ENCODE assay signal across 8 cellular contexts in genomic region chr9:134323741-134324358, GRCh38. TPM values are rescaled to one million over a fixed set of nuclear protein-coding genes. Genes with fewer than 3 reads are reported as not detected.
DNase-seq lines count a peak whose midpoint lies in the region; ATAC-seq, FAIRE-seq and TF ChIP-seq lines count a peak whose summit lies in the region.

No MANE protein-coding gene starts in this region.

- H3K27ac ChIP-seq in body of pancreas (peak overlapping the region in 3 of 4 donors; percentile 35 to 92 (median 38)), small intestine (ENCODE audit: low read depth in 1 of 2, low read length in 1 of 2) (peak overlapping the region; percentile 99)

- H3K4me3 ChIP-seq in body of pancreas: no peak overlapping the region
- H3K4me3 ChIP-seq in small intestine (ENCODE audit: low read depth in 1 of 2, low read length in 2 of 2): no peak overlapping the region

- peak overlapping the region in 4 of 6 donors; percentile 31 to 67 (median 49) for H3K27ac Mint-ChIP-seq in immature natural killer cell

- no peaks in the 10 kb centered on the region for H3K36me3 Mint-ChIP-seq in immature natural killer cell

- no peaks in the 10 kb centered on the region for H3K9me3 ChIP-seq in body of pancreas
- H3K9me3 ChIP-seq in small intestine (ENCODE audit: control insufficient read depth, low read depth): no peaks in the 10 kb centered on the region

- no peaks in the 10 kb centered on the region for H3K9me3 Mint-ChIP-seq in immature natural killer cell

- no peak for FAIRE-seq in small intestine (lab: Jason Lieb, UNC)

- intact Hi-C loops in body of pancreas (cut with DNase I): no loop called here

- DNase-seq in HT-29 (ENCODE audit: low spot score) (peak; percentile 83), body of pancreas (peak; percentile 51 to 75 (median 70)), immature natural killer cell (no peak), small intestine (peak; percentile 97), amniotic stem cell (lab: John Stamatoyannopoulos, UW) (no peak)

- no peaks in the 10 kb centered on the region for H3K36me3 ChIP-seq in body of pancreas (replicated peaks in 1 of 2; ENCODE audit: insufficient read depth in 1 of 2, low read depth in 2 of 2)
- H3K36me3 ChIP-seq in small intestine (ENCODE audit: control insufficient read depth in 2 of 2, insufficient read depth in 2 of 2, low read length in 2 of 2): no peaks in the 10 kb centered on the region

- H3K4me1 ChIP-seq in body of pancreas (peaks cover 50% of the 10 kb centered on the region), small intestine (ENCODE audit: control insufficient read depth in 2 of 2, insufficient read depth in 1 of 2, low read depth in 1 of 2, low read length in 1 of 2) (peaks cover 6 to 12% of the 10 kb centered on the region in 2 donors)

- peaks cover 6 to 10% of the 10 kb centered on the region in 2 donors for H3K4me1 Mint-ChIP-seq in immature natural killer cell

- H3K27me3 ChIP-seq in body of pancreas (no peaks in the 10 kb centered on the region), small intestine (ENCODE audit: control insufficient read depth in 2 of 2, insufficient read depth in 2 of 2, low read length in 2 of 2) (no peaks in the 10 kb centered on the region)

- ATAC-seq in body of pancreas (no peak), HG03342 (IDR thresholded peaks at IDR 0.05; ENCODE audit: unreplicated experiment) (no peak), GM21528 (IDR thresholded peaks at IDR 0.05; ENCODE audit: low FRiP score, unreplicated experiment) (no peak), GM19467 (IDR thresholded peaks at IDR 0.05; ENCODE audit: unreplicated experiment) (no peak)

- peak overlapping the region in 4 of 5 donors; percentile 66 to 80 (median 75) for H3K4me3 Mint-ChIP-seq in immature natural killer cell

- no peak for TF ChIP-seq CTCF in body of pancreas (IDR thresholded peaks at IDR 0.05)

- 50 to 51% methylated on average over 19 to 20 of the region's 20 CpGs for WGBS in body of pancreas, 2 donors
- WGBS in small intestine, 3 donors: 44 to 60% (median 49%) methylated on average over 20 of the region's 20 CpGs

- peaks cover 0 to 7% (median 7%) of the 10 kb centered on the region in 3 donors for H3K27me3 Mint-ChIP-seq in immature natural killer cell (ENCODE audit: low read depth in 3 of 3)

- no peak for TF ChIP-seq POLR2A in body of pancreas (IDR thresholded peaks at IDR 0.05)

RNA-seq across cellular contexts. Expression of gene RXRA, which starts 2.4 kb away (rescaled TPM):
- 63.4 and 74.4 TPM in 2 replicates for total RNA-seq in HT-29 (2014; rRNA removed; shearing (Covaris generic))
- 10 to 100 TPM; 31.4 to 41.9 TPM for total RNA-seq in body of pancreas
- polyA plus RNA-seq in immature natural killer cell: 1 to 10 TPM; 1.0 to 4.4 (median 1.9) TPM
- 10 to 100 TPM; 30.8 to 48.3 (median 34.7) TPM for polyA plus RNA-seq in small intestine

Comparison
In these comparisons a context has a peak if more than half of its experiments do, and no peak if none do; other contexts are left out.
1. DNase-seq: peak in HT-29 (single experiment), body of pancreas (4 of 4) and small intestine (single experiment); none in immature natural killer cell (0 of 3) and amniotic stem cell (single experiment).